In genomic region chr1:227734546-227734857, GRCh38 we compare ENCODE assay signal across 8 cellular contexts. TPM values are rescaled to one million over a fixed set of nuclear protein-coding genes. Genes with fewer than 3 reads are reported as not detected.
DNase-seq lines count a peak whose midpoint lies in the region; ATAC-seq and TF ChIP-seq lines count a peak whose summit lies in the region.

No MANE protein-coding gene starts in this region.

- H3K9ac ChIP-seq in iPS-15b (ENCODE audit: low read depth, low read length) (no peak overlapping the region), subcutaneous abdominal adipose tissue (ENCODE audit: low read length in 5 of 5) (peak overlapping the region; percentile 73 to 88 (median 82))

- H3K27me3 ChIP-seq in CD8-positive, alpha-beta T cell (ENCODE audit: insufficient read depth, low read length), result no peaks in the 10 kb centered on the region
- H3K27me3 ChIP-seq in iPS-15b (ENCODE audit: control insufficient read depth, insufficient read depth, low read length) (no peaks in the 10 kb centered on the region), subcutaneous abdominal adipose tissue (ENCODE audit: control insufficient read depth in 5 of 5, insufficient read depth in 4 of 5, low read length in 5 of 5) (no peaks in the 10 kb centered on the region)

- H3K27ac ChIP-seq in CD8-positive, alpha-beta T cell (ENCODE audit: low read depth, low read length), result peak overlapping the region; percentile 76
- H3K27ac ChIP-seq in subcutaneous abdominal adipose tissue (ENCODE audit: low read depth, low read length), result peak overlapping the region; percentile 72

- ATAC-seq in CD8-positive, alpha-beta T cell, result peak; percentile 2
- ATAC-seq in HG02840 (IDR thresholded peaks at IDR 0.05; ENCODE audit: low FRiP score, unreplicated experiment), result peak; percentile 2
- ATAC-seq in activated CD8-positive, alpha-beta T cell treated with anti-CD3 and anti-CD28 coated beads, Interleukin-2, amount 10 ng/mL, durations not matched to agents 7 days and 5 days, result peak; percentile 5

- intact Hi-C loops in CD8-positive, alpha-beta T cell (cut with DNase I, micrococcal nuclease), result loop anchor here (2.0 to 10.0 kb wide), 5 partner anchors 54 to 540 kb away; partner anchors contain the start of gene ARF1 (in 1 of the 2)

- H3K27ac Mint-ChIP-seq in CD8-positive, alpha-beta T cell, result peak overlapping the region; percentile 88
- H3K27ac Mint-ChIP-seq in activated CD8-positive, alpha-beta T cell treated with anti-CD3 and anti-CD28 coated beads, Interleukin-2, amount 10 ng/mL, durations not matched to agents 7 days and 5 days, result peak overlapping the region; percentile 90

- H3K36me3 ChIP-seq in CD8-positive, alpha-beta T cell (ENCODE audit: insufficient read depth, low read length), result no peaks in the 10 kb centered on the region
- H3K36me3 ChIP-seq in iPS-15b (ENCODE audit: control insufficient read depth, insufficient read depth, low read length) (peaks cover 3% of the 10 kb centered on the region), subcutaneous abdominal adipose tissue (ENCODE audit: control insufficient read depth in 5 of 5, insufficient read depth in 5 of 5, low read length in 5 of 5) (peaks cover 0 to 31% (median 23%) of the 10 kb centered on the region in 5 donors)

- TF ChIP-seq CTCF in CD8-positive, alpha-beta T cell (IDR thresholded peaks at IDR 0.05), result no peak

- CTCF ChIA-PET in CD8-positive, alpha-beta T cell (lab: Charles Lee), result interaction anchor here (1.0 kb wide), 1 partner anchor 27 kb away, joined by 3 read pairs; no protein-coding TSS in a partner anchor
- CTCF ChIA-PET in activated CD8-positive, alpha-beta T cell treated with anti-CD3 and anti-CD28 coated beads, Interleukin-2, amount 10 ng/mL, durations not matched to agents 7 days and 5 days (lab: Charles Lee), result interaction anchor here (0.7 to 1.0 kb wide), 2 partner anchors 28 to 54 kb away, joined by 3 read pairs; no protein-coding TSS in a partner anchor

- no peaks in the 10 kb centered on the region for H3K9me3 ChIP-seq in CD8-positive, alpha-beta T cell (ENCODE audit: low read length)
- H3K9me3 ChIP-seq in iPS-15b (ENCODE audit: control insufficient read depth, insufficient read depth, low read length), result no peaks in the 10 kb centered on the region
- no peaks in the 10 kb centered on the region for H3K9me3 ChIP-seq in subcutaneous abdominal adipose tissue (ENCODE audit: control insufficient read depth in 5 of 5, low read length in 5 of 5)

- peaks cover 51% of the 10 kb centered on the region for H3K4me1 Mint-ChIP-seq in CD8-positive, alpha-beta T cell (ENCODE audit: low read depth)
- H3K4me1 Mint-ChIP-seq in activated CD8-positive, alpha-beta T cell treated with anti-CD3 and anti-CD28 coated beads, Interleukin-2, amount 10 ng/mL, durations not matched to agents 7 days and 5 days (ENCODE audit: low read depth), result peaks cover 27% of the 10 kb centered on the region

- H3K4me3 Mint-ChIP-seq in CD8-positive, alpha-beta T cell, result peak overlapping the region; percentile 89
- peak overlapping the region; percentile 89 for H3K4me3 Mint-ChIP-seq in activated CD8-positive, alpha-beta T cell treated with anti-CD3 and anti-CD28 coated beads, Interleukin-2, amount 10 ng/mL, durations not matched to agents 7 days and 5 days

- H3K9me3 Mint-ChIP-seq in CD8-positive, alpha-beta T cell, result no peaks in the 10 kb centered on the region
- no peaks in the 10 kb centered on the region for H3K9me3 Mint-ChIP-seq in activated CD8-positive, alpha-beta T cell treated with anti-CD3 and anti-CD28 coated beads, Interleukin-2, amount 10 ng/mL, durations not matched to agents 7 days and 5 days (ENCODE audit: insufficient read depth)

- no peaks in the 10 kb centered on the region for H3K27me3 Mint-ChIP-seq in CD8-positive, alpha-beta T cell (ENCODE audit: low read depth)
- no peaks in the 10 kb centered on the region for H3K27me3 Mint-ChIP-seq in activated CD8-positive, alpha-beta T cell treated with anti-CD3 and anti-CD28 coated beads, Interleukin-2, amount 10 ng/mL, durations not matched to agents 7 days and 5 days (ENCODE audit: low read depth)

- peak overlapping the region; percentile 95 for H3K4me3 ChIP-seq in CD8-positive, alpha-beta T cell (ENCODE audit: low read depth, low read length)
- H3K4me3 ChIP-seq in iPS-15b (ENCODE audit: low read depth, low read length), result peak overlapping the region; percentile 75
- peak overlapping the region; percentile 74 to 93 (median 87) for H3K4me3 ChIP-seq in subcutaneous abdominal adipose tissue (ENCODE audit: low read depth in 1 of 5, low read length in 5 of 5)

- peaks cover 19% of the 10 kb centered on the region for H3K4me1 ChIP-seq in CD8-positive, alpha-beta T cell (ENCODE audit: insufficient read depth, low read length)
- H3K4me1 ChIP-seq in iPS-15b (ENCODE audit: control insufficient read depth, insufficient read depth, low read length) (no peaks in the 10 kb centered on the region), subcutaneous abdominal adipose tissue (ENCODE audit: control insufficient read depth in 5 of 5, insufficient read depth in 5 of 5, low read length in 5 of 5) (peaks cover 0 to 41% (median 26%) of the 10 kb centered on the region in 5 donors)

- peaks cover 19% of the 10 kb centered on the region for H3K36me3 Mint-ChIP-seq in CD8-positive, alpha-beta T cell
- H3K36me3 Mint-ChIP-seq in activated CD8-positive, alpha-beta T cell treated with anti-CD3 and anti-CD28 coated beads, Interleukin-2, amount 10 ng/mL, durations not matched to agents 7 days and 5 days (ENCODE audit: low read depth), result peaks cover 16% of the 10 kb centered on the region

- no peak for DNase-seq in CD8-positive, alpha-beta T cell
- DNase-seq in activated CD8-positive, alpha-beta T cell treated with anti-CD3 and anti-CD28 coated beads, Interleukin-2, amount 10 ng/mL, durations not matched to agents 7 days and 5 days, result no peak
- no peak for DNase-seq in activated CD4-positive, alpha-beta T cell treated with anti-CD3 and anti-CD28 coated beads for 1 hour
- DNase-seq in NCI-H82 (lab: John Stamatoyannopoulos, UW) (no peak), SW 1271 (lab: John Stamatoyannopoulos, UW) (no peak)

- POLR2A ChIA-PET in CD8-positive, alpha-beta T cell (lab: Charles Lee), result interaction anchor here (1.0 to 1.7 kb wide), 2 partner anchors 10 to 32 kb away, joined by 5 to 6 read pairs; no protein-coding TSS in a partner anchor
- POLR2A ChIA-PET in activated CD8-positive, alpha-beta T cell treated with anti-CD3 and anti-CD28 coated beads, Interleukin-2, amount 10 ng/mL, durations not matched to agents 7 days and 5 days (lab: Charles Lee), result interaction anchor here (0.7 to 0.9 kb wide), 2 partner anchors 9 to 354 kb away, joined by 3 read pairs; no protein-coding TSS in a partner anchor

RNA-seq across cellular contexts. Expression of gene JMJD4, which starts 0.6 kb away (rescaled TPM):
- 1 to 10 TPM; 7.4 to 9.5 TPM for total RNA-seq in CD8-positive, alpha-beta T cell
- total RNA-seq in activated CD8-positive, alpha-beta T cell treated with anti-CD3 and anti-CD28 coated beads, Interleukin-2, amount 10 ng/mL, durations not matched to agents 7 days and 5 days, result 10 to 100 TPM; 16.8 to 17.3 TPM

RNA-seq across cellular contexts. Expression of gene SNAP47, which starts 0.7 kb away (rescaled TPM):
- 10 to 100 TPM; 11.0 to 13.8 TPM for total RNA-seq in CD8-positive, alpha-beta T cell
- 10 to 100 TPM; 20.7 to 25.3 TPM for total RNA-seq in activated CD8-positive, alpha-beta T cell treated with anti-CD3 and anti-CD28 coated beads, Interleukin-2, amount 10 ng/mL, durations not matched to agents 7 days and 5 days
